ENCODE assay signal across 21 cellular contexts in the genomic region with DNA sequence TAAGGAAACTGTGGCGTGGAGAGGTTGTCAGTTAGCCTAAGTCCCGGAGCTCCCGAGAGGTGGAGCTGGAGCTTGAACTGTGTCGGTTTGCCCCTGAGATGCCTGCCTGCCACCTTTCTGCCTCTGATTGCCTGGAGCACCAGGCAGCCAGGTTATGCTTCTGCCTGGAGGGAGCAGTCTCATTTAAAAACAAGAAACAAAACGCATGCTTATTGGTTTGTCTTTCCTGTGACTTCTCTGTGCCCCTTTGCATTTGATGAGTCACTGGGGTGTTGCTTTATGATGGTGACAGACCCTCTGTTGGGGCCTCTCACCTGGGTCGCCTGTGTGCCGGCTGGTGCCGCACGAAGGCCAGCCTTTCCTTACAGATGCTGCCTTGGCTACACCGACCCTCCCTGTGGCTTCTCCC. TPM values are rescaled to one million over a fixed set of nuclear protein-coding genes. Genes with fewer than 3 reads are reported as not detected.
DNase-seq lines count a peak whose midpoint lies in the region; ATAC-seq and TF ChIP-seq lines count a peak whose summit lies in the region.
"Had no signal": no experiment of that assay in that cellular context is flagged by ENCODE, and none has a peak within 500 bp of the region (broad histone marks: within the 10 kb centered on the region; RNA-seq: fewer than 3 reads in every experiment).

No MANE protein-coding gene starts in this region.

- H3K9me3 Mint-ChIP-seq in CD8-positive, alpha-beta T cell = no peaks in the 10 kb centered on the region
- H3K9me3 Mint-ChIP-seq in dendritic cell treated with granulocyte-macrophage colony-stimulating factor and Interleukin-4, amounts not matched to agents 40 ng/mL and 50 ng/mL, for 4 days = no peaks in the 10 kb centered on the region
- no peaks in the 10 kb centered on the region for H3K9me3 Mint-ChIP-seq in nephron
- H3K9me3 Mint-ChIP-seq: HFFc6 had no signal

- H3K27me3 Mint-ChIP-seq in CD8-positive, alpha-beta T cell (ENCODE audit: low read depth) = no peaks in the 10 kb centered on the region
- no peaks in the 10 kb centered on the region for H3K27me3 Mint-ChIP-seq in dendritic cell treated with granulocyte-macrophage colony-stimulating factor and Interleukin-4, amounts not matched to agents 40 ng/mL and 50 ng/mL, for 4 days
- H3K27me3 Mint-ChIP-seq in nephron (ENCODE audit: low read depth) = no peaks in the 10 kb centered on the region
- H3K27me3 Mint-ChIP-seq: B cell had no signal

- no peaks in the 10 kb centered on the region for H3K9me2 ChIP-seq in PC-3 (replicated peaks; ENCODE audit: low read length)

- ATAC-seq in CD8-positive, alpha-beta T cell = no peak
- no peak for ATAC-seq in PC-3
- no peak for ATAC-seq in upper lobe of left lung (ENCODE audit: low FRiP score in 2 of 2)
- ATAC-seq: activated CD4-positive, CD25-positive, alpha-beta regulatory T cell treated with anti-CD3 and anti-CD28 coated beads, Interleukin-2, amount 50 U/mL, for 24 hours; body of pancreas had no signal

- peak overlapping the region; percentile 52 for H3K27ac Mint-ChIP-seq in CD8-positive, alpha-beta T cell
- H3K27ac Mint-ChIP-seq in dendritic cell treated with granulocyte-macrophage colony-stimulating factor and Interleukin-4, amounts not matched to agents 40 ng/mL and 50 ng/mL, for 4 days = peak overlapping the region; percentile 67
- peak overlapping the region in 2 of 3 experiments; percentile 61 to 72 for H3K27ac Mint-ChIP-seq in nephron
- H3K27ac Mint-ChIP-seq: B cell, HFFc6 had no signal

- H3K4me2 ChIP-seq in PC-3 (ENCODE audit: low read length) = no peak overlapping the region

- H3K79me2 ChIP-seq in PC-3 (ENCODE audit: low read length) = peaks cover 89% of the 10 kb centered on the region

- no peak for TF ChIP-seq EP300 in upper lobe of left lung (IDR thresholded peaks at IDR 0.05)

- CTCF ChIA-PET in CD8-positive, alpha-beta T cell (lab: Charles Lee) = interaction anchor here (1.5 kb wide), 1 partner anchor 13 kb away, joined by 3 read pairs; no protein-coding TSS in a partner anchor
- CTCF ChIA-PET in A673 (lab: Charles Lee) = no interaction called here
- CTCF ChIA-PET in PC-3 (lab: Charles Lee) = no interaction called here

- H3K4me3 Mint-ChIP-seq in CD8-positive, alpha-beta T cell = no peak overlapping the region
- peak overlapping the region; percentile 69 for H3K4me3 Mint-ChIP-seq in dendritic cell treated with granulocyte-macrophage colony-stimulating factor and Interleukin-4, amounts not matched to agents 40 ng/mL and 50 ng/mL, for 4 days
- no peak overlapping the region for H3K4me3 Mint-ChIP-seq in nephron
- H3K4me3 Mint-ChIP-seq: B cell, HFFc6 had no signal

- BruUV-seq in A673 (replicated peaks; lab: Mats Ljungman, UMichigan) (no TSS peak), PC-3 (replicated peaks; lab: Mats Ljungman, UMichigan) (no TSS peak)

- no peak overlapping the region for H3K9ac ChIP-seq in PC-3 (ENCODE audit: low read length)

- no peak for TF ChIP-seq CTCF in CD8-positive, alpha-beta T cell (IDR thresholded peaks at IDR 0.05)
- TF ChIP-seq CTCF in NB4 (IDR thresholded peaks at IDR 0.05; ENCODE audit: low read depth, low read length) (no peak), nephron (IDR thresholded peaks at IDR 0.05; ENCODE audit: unreplicated experiment in 3 of 3) (no peak), A673 (conservative IDR thresholded peaks at IDR 0.05; ENCODE audit: low read depth, low read length) (no peak), PC-3 (conservative IDR thresholded peaks at IDR 0.05; ENCODE audit: low read depth, low read length) (no peak), upper lobe of left lung (IDR thresholded peaks at IDR 0.05) (no peak)

- peaks cover 58% of the 10 kb centered on the region for H3K4me1 Mint-ChIP-seq in CD8-positive, alpha-beta T cell (ENCODE audit: low read depth)
- H3K4me1 Mint-ChIP-seq in dendritic cell treated with granulocyte-macrophage colony-stimulating factor and Interleukin-4, amounts not matched to agents 40 ng/mL and 50 ng/mL, for 4 days (ENCODE audit: low read depth) = peaks cover 77% of the 10 kb centered on the region
- peaks cover 27% of the 10 kb centered on the region for H3K4me1 Mint-ChIP-seq in nephron

- no peak overlapping the region for H3K4me3 ChIP-seq in CD8-positive, alpha-beta T cell (ENCODE audit: low read depth, low read length)
- H3K4me3 ChIP-seq in NB4 (ENCODE audit: low read depth, low read length) = no peak overlapping the region
- H3K4me3 ChIP-seq in A673 (ENCODE audit: low read depth, low read length, poor library complexity, severe bottlenecking) = no peak overlapping the region
- no peak overlapping the region for H3K4me3 ChIP-seq in PC-3 (ENCODE audit: low read length)
- H3K4me3 ChIP-seq in upper lobe of left lung = no peak overlapping the region
- H3K4me3 ChIP-seq: body of pancreas, SJCRH30, vagina had no signal

- intact Hi-C loops in CD8-positive, alpha-beta T cell (cut with DNase I, micrococcal nuclease) = no loop called here
- intact Hi-C loops in dendritic cell treated with granulocyte-macrophage colony-stimulating factor and Interleukin-4, amounts not matched to agents 40 ng/mL and 50 ng/mL, for 4 days (cut with micrococcal nuclease) = no loop called here
- intact Hi-C loops in A673 (cut with micrococcal nuclease; ENCODE audit: unreplicated experiment) (no loop called here), PC-3 (cut with micrococcal nuclease) (no loop called here)

- H3F3A ChIP-seq in PC-3 (ENCODE audit: low read length, unreplicated experiment) = no peaks in the 10 kb centered on the region

- no peak for DNase-seq in CD8-positive, alpha-beta T cell
- peak; percentile 30 for DNase-seq in NB4 (ENCODE audit: low read depth)
- no peak for DNase-seq in A673 (ENCODE audit: low spot score)
- DNase-seq in PC-3 = no peak
- DNase-seq in upper lobe of left lung = no peak
- DNase-seq: activated naive CD4-positive, alpha-beta T cell; body of pancreas; cortex of kidney; foreskin fibroblast; GDM1; HFFc6; hypothalamus; Kasumi-1; NCI-H524 treated with DMSO at 0.1 percent for 48 hours; retina; SJCRH30 had no signal

- no peaks in the 10 kb centered on the region for H3K9me3 ChIP-seq in CD8-positive, alpha-beta T cell (ENCODE audit: low read length)
- no peaks in the 10 kb centered on the region for H3K9me3 ChIP-seq in A673 (ENCODE audit: low read depth, low read length, poor library complexity, severe bottlenecking)
- no peaks in the 10 kb centered on the region for H3K9me3 ChIP-seq in PC-3 (ENCODE audit: low read length)
- no peaks in the 10 kb centered on the region for H3K9me3 ChIP-seq in upper lobe of left lung
- H3K9me3 ChIP-seq: body of pancreas, SJCRH30, vagina had no signal

- no peaks in the 10 kb centered on the region for H3K36me3 ChIP-seq in CD8-positive, alpha-beta T cell (ENCODE audit: insufficient read depth, low read length)
- H3K36me3 ChIP-seq in A673 (ENCODE audit: insufficient read depth, low read length, poor library complexity, severe bottlenecking) (no peaks in the 10 kb centered on the region), PC-3 (ENCODE audit: low read depth, low read length) (no peaks in the 10 kb centered on the region), upper lobe of left lung (no peaks in the 10 kb centered on the region)
- H3K36me3 ChIP-seq: SJCRH30, vagina had no signal

- H3K27ac ChIP-seq in CD8-positive, alpha-beta T cell (ENCODE audit: low read depth, low read length) = no peak overlapping the region
- H3K27ac ChIP-seq in A673 (ENCODE audit: low read depth, low read length, poor library complexity, severe bottlenecking) (no peak overlapping the region), PC-3 (ENCODE audit: low read length) (no peak overlapping the region), upper lobe of left lung (peak overlapping the region in 2 of 4 donors; percentile 41 to 74)
- H3K27ac ChIP-seq: SJCRH30, vagina had no signal

- POLR2A ChIA-PET in CD8-positive, alpha-beta T cell (lab: Charles Lee) = no interaction called here
- POLR2A ChIA-PET in A673 (lab: Charles Lee; ENCODE audit: low non-redundant PET) (no interaction called here), PC-3 (lab: Charles Lee; ENCODE audit: unreplicated experiment) (no interaction called here)

- H3K36me3 Mint-ChIP-seq in CD8-positive, alpha-beta T cell = peaks cover 23% of the 10 kb centered on the region
- peaks cover 98% of the 10 kb centered on the region for H3K36me3 Mint-ChIP-seq in dendritic cell treated with granulocyte-macrophage colony-stimulating factor and Interleukin-4, amounts not matched to agents 40 ng/mL and 50 ng/mL, for 4 days (ENCODE audit: low read depth)
- H3K36me3 Mint-ChIP-seq in nephron (ENCODE audit: low read depth) = peaks cover 3% of the 10 kb centered on the region

- no peak for TF ChIP-seq POLR2A in NB4 (IDR thresholded peaks at IDR 0.05; ENCODE audit: extremely low read depth, insufficient read length)
- TF ChIP-seq POLR2A in upper lobe of left lung (IDR thresholded peaks at IDR 0.05) = no peak

- peaks cover 6% of the 10 kb centered on the region; the same call in 1 of the 2 replicates for H4K20me1 ChIP-seq in PC-3 (ENCODE audit: low read length)

- H3K4me1 ChIP-seq in CD8-positive, alpha-beta T cell (ENCODE audit: insufficient read depth, low read length) = peaks cover 44% of the 10 kb centered on the region
- peaks cover 18% of the 10 kb centered on the region for H3K4me1 ChIP-seq in A673 (ENCODE audit: insufficient read depth, low read length, poor library complexity, severe bottlenecking)
- no peaks in the 10 kb centered on the region for H3K4me1 ChIP-seq in PC-3 (ENCODE audit: insufficient read depth, low read length)
- peaks cover 57 to 92% (median 73%) of the 10 kb centered on the region in 4 donors for H3K4me1 ChIP-seq in upper lobe of left lung
- H3K4me1 ChIP-seq: SJCRH30 had no signal

- H3K27me3 ChIP-seq in CD8-positive, alpha-beta T cell (ENCODE audit: insufficient read depth, low read length) = no peaks in the 10 kb centered on the region
- H3K27me3 ChIP-seq in A673 (replicated peaks; ENCODE audit: insufficient read depth, low read depth, low read length, poor library complexity) (no peaks in the 10 kb centered on the region), PC-3 (ENCODE audit: low read length) (no peaks in the 10 kb centered on the region), upper lobe of left lung (no peaks in the 10 kb centered on the region)
- H3K27me3 ChIP-seq: body of pancreas, SJCRH30, vagina had no signal

- no peak overlapping the region for H2AFZ ChIP-seq in PC-3 (ENCODE audit: low read length)

- WGBS in upper lobe of left lung, 2 donors = 73 to 78% methylated on average over 10 of the region's 10 CpGs

RNA-seq across cellular contexts. Expression of a gene that starts 12.2 kb away (rescaled TPM):
- 10 to 100 TPM; 38.6 to 44.3 TPM for total RNA-seq in CD8-positive, alpha-beta T cell
- 62.0 and 68.2 TPM in 2 replicates for total RNA-seq in A673 (2021)
- total RNA-seq in PC-3 (2014; rRNA removed) = 29.6 and 42.8 TPM in 2 replicates
- total RNA-seq in upper lobe of left lung = 100 to 1,000 TPM in 3 of 6 donors, 10 to 100 TPM in 3; 55.7 to 273 (median 103) TPM

RNA-seq across cellular contexts. Expression of a gene that starts 27.2 kb away (rescaled TPM):
- total RNA-seq in CD8-positive, alpha-beta T cell = 10 to 100 TPM; 16.0 to 18.1 TPM
- total RNA-seq in A673 (2021) (101 and 105 TPM in 2 replicates), PC-3 (2014; rRNA removed) (70.2 and 116 TPM in 2 replicates), upper lobe of left lung (100 to 1,000 TPM in 1 of 6 donors, 10 to 100 TPM in 5; 34.6 to 144 (median 59.1) TPM)
